1 cellular context compared by ENCODE assay signal in the genomic region with DNA sequence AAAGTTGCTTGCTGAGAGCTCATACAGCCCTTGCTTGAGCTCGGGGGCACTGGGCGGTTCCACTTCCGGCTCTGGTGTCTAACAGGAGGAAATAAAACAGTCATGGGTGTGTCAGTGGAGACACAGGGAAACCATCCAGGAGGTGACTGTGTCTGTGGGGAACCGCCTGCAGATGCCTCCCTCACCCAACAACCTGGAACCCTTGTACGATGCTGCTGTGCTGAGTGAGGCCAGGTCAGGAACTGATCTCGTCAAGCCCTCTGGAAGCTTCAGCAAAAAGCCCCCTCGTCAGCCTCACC.
TF ChIP-seq lines count a peak whose summit lies in the region.

No MANE protein-coding gene starts in this region.

TF ChIP-seq in HepG2, 621 proteins besides CTCF, POLR2A, EP300 and RAD21:
- TF ChIP-seq SSRP1 (CRISPR knock-in tag; IDR thresholded peaks at IDR 0.05) (no peak), POLR2AphosphoS2 (IDR thresholded peaks at IDR 0.05; ENCODE audit: low read depth, low read length) (0 out of 2 replicates have a peak, but pooled peaks have one; percentile 43), ARNT2 (CRISPR knock-in tag; IDR thresholded peaks at IDR 0.05; ENCODE audit: low read depth) (no peak), SRSF4 (IDR thresholded peaks at IDR 0.05; ENCODE audit: low read depth, low read length, poor library complexity, severe bottlenecking) (no peak), KAT2B (IDR thresholded peaks at IDR 0.05; ENCODE audit: borderline replicate concordance, low read depth, low read length) (no peak)
- TF ChIP-seq, protein P1, sequence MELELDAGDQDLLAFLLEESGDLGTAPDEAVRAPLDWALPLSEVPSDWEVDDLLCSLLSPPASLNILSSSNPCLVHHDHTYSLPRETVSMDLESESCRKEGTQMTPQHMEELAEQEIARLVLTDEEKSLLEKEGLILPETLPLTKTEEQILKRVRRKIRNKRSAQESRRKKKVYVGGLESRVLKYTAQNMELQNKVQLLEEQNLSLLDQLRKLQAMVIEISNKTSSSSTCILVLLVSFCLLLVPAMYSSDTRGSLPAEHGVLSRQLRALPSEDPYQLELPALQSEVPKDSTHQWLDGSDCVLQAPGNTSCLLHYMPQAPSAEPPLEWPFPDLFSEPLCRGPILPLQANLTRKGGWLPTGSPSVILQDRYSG (CRISPR knock-in tag; IDR thresholded peaks at IDR 0.05): no peak
- TF ChIP-seq, protein P2, sequence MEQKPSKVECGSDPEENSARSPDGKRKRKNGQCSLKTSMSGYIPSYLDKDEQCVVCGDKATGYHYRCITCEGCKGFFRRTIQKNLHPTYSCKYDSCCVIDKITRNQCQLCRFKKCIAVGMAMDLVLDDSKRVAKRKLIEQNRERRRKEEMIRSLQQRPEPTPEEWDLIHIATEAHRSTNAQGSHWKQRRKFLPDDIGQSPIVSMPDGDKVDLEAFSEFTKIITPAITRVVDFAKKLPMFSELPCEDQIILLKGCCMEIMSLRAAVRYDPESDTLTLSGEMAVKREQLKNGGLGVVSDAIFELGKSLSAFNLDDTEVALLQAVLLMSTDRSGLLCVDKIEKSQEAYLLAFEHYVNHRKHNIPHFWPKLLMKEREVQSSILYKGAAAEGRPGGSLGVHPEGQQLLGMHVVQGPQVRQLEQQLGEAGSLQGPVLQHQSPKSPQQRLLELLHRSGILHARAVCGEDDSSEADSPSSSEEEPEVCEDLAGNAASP (CRISPR knock-in tag; IDR thresholded peaks at IDR 0.05; ENCODE audit: borderline replicate concordance): no peak
- TF ChIP-seq, protein P3, sequence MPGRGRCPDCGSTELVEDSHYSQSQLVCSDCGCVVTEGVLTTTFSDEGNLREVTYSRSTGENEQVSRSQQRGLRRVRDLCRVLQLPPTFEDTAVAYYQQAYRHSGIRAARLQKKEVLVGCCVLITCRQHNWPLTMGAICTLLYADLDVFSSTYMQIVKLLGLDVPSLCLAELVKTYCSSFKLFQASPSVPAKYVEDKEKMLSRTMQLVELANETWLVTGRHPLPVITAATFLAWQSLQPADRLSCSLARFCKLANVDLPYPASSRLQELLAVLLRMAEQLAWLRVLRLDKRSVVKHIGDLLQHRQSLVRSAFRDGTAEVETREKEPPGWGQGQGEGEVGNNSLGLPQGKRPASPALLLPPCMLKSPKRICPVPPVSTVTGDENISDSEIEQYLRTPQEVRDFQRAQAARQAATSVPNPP (CRISPR knock-in tag; IDR thresholded peaks at IDR 0.05): no peak
- TF ChIP-seq, protein P4, sequence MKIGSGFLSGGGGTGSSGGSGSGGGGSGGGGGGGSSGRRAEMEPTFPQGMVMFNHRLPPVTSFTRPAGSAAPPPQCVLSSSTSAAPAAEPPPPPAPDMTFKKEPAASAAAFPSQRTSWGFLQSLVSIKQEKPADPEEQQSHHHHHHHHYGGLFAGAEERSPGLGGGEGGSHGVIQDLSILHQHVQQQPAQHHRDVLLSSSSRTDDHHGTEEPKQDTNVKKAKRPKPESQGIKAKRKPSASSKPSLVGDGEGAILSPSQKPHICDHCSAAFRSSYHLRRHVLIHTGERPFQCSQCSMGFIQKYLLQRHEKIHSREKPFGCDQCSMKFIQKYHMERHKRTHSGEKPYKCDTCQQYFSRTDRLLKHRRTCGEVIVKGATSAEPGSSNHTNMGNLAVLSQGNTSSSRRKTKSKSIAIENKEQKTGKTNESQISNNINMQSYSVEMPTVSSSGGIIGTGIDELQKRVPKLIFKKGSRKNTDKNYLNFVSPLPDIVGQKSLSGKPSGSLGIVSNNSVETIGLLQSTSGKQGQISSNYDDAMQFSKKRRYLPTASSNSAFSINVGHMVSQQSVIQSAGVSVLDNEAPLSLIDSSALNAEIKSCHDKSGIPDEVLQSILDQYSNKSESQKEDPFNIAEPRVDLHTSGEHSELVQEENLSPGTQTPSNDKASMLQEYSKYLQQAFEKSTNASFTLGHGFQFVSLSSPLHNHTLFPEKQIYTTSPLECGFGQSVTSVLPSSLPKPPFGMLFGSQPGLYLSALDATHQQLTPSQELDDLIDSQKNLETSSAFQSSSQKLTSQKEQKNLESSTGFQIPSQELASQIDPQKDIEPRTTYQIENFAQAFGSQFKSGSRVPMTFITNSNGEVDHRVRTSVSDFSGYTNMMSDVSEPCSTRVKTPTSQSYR (CRISPR knock-in tag; IDR thresholded peaks at IDR 0.05; ENCODE audit: borderline replicate concordance): no peak
